ENCODE assay signal across 15 cellular contexts in the genomic region with DNA sequence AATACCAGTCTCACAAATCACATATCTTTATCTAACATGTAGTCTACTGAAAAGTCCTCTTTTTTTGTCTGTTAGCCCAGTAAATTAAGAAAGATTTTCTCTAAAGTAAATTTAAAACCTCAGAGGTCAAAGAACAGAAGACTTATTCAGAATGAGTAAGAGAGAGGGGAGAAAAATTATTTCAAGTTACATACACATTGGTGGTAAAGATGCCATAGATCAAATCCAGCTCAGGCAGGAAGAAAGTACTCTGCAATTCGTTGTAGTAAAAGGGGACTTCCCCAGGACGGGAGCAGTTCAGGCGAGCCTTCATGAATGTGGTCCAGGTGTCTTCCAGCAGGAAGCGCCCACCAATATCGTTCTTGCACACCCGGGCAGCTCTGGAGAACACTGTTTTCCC.
DNase-seq lines count a peak whose midpoint lies in the region; ATAC-seq and TF ChIP-seq lines count a peak whose summit lies in the region.
"Had no signal": no experiment of that assay in that cellular context is flagged by ENCODE, and none has a peak within 500 bp of the region (broad histone marks: within the 10 kb centered on the region; RNA-seq: fewer than 3 reads in every experiment).

No MANE protein-coding gene starts in this region.

- no peak for ATAC-seq in HG02571 (IDR thresholded peaks at IDR 0.05; ENCODE audit: unreplicated experiment)
- ATAC-seq: HCT116 had no signal

- H3K9ac ChIP-seq in fibroblast of lung (ENCODE audit: insufficient read depth, low read length) (no peak overlapping the region), mesenchymal stem cell (ENCODE audit: low read length) (no peak overlapping the region), smooth muscle cell (ENCODE audit: low read depth) (no peak overlapping the region)
- H3K9ac ChIP-seq: GM23248 had no signal

- no peak overlapping the region for H3K4ac ChIP-seq in mesenchymal stem cell (ENCODE audit: low read depth in 1 of 2, low read length in 2 of 2)

- TF ChIP-seq CTCF in HFFc6 (IDR thresholded peaks at IDR 0.05) (no peak), fibroblast of lung (conservative IDR thresholded peaks at IDR 0.05 in 1 of 2, IDR thresholded peaks at IDR 0.05 in 1 of 2; ENCODE audit: low read depth in 1 of 2, low read length in 2 of 2) (no peak), smooth muscle cell (IDR thresholded peaks at IDR 0.05; ENCODE audit: borderline replicate concordance, insufficient read depth, poor library complexity, severe bottlenecking) (no peak)

- peaks cover 28% of the 10 kb centered on the region for H3K36me3 Mint-ChIP-seq in HFFc6 (ENCODE audit: low read depth)
- H3K36me3 Mint-ChIP-seq: CD4-positive, alpha-beta memory T cell had no signal

- no peak overlapping the region for H2AK5ac ChIP-seq in mesenchymal stem cell (ENCODE audit: low read length, severe bottlenecking)

- H3K4me3 ChIP-seq in fibroblast of lung (replicated peaks in 1 of 4; ENCODE audit: control extremely low read depth in 1 of 4, insufficient read depth in 1 of 4, low read depth in 3 of 4, low read length in 4 of 4), result no peak overlapping the region
- no peak overlapping the region for H3K4me3 ChIP-seq in mesenchymal stem cell (ENCODE audit: insufficient read depth in 1 of 2, low read depth in 1 of 2, low read length in 2 of 2)
- no peak overlapping the region for H3K4me3 ChIP-seq in smooth muscle cell
- H3K4me3 ChIP-seq: GM23248 had no signal

- H3K4me1 Mint-ChIP-seq in HFFc6 (ENCODE audit: low read depth), result peaks cover 50% of the 10 kb centered on the region
- H3K4me1 Mint-ChIP-seq: CD4-positive, alpha-beta memory T cell had no signal

- no peak overlapping the region for H4K91ac ChIP-seq in mesenchymal stem cell (ENCODE audit: low read length)

- no peak overlapping the region for H2AFZ ChIP-seq in fibroblast of lung (ENCODE audit: low read length)
- no peak overlapping the region for H2AFZ ChIP-seq in mesenchymal stem cell (ENCODE audit: low read depth, low read length)
- no peak overlapping the region for H2AFZ ChIP-seq in smooth muscle cell (ENCODE audit: low read depth)
- H2AFZ ChIP-seq: GM23248 had no signal

- H2BK12ac ChIP-seq in mesenchymal stem cell (ENCODE audit: low read length in 2 of 2), result no peak overlapping the region

- H3K14ac ChIP-seq in mesenchymal stem cell (ENCODE audit: low read length in 2 of 2), result no peak overlapping the region

- H3F3A ChIP-seq in smooth muscle cell (ENCODE audit: low read depth), result no peaks in the 10 kb centered on the region

- H2BK5ac ChIP-seq in mesenchymal stem cell (ENCODE audit: low read depth, low read length, poor library complexity, severe bottlenecking), result no peak overlapping the region

- no peak overlapping the region for H3K23ac ChIP-seq in mesenchymal stem cell (ENCODE audit: low read length in 2 of 2)

- no peaks in the 10 kb centered on the region; the same call in 1 of the 2 replicates for H3K27me3 Mint-ChIP-seq in HFFc6 (ENCODE audit: insufficient read depth)
- H3K27me3 Mint-ChIP-seq: CD4-positive, alpha-beta memory T cell had no signal

- 74% methylated on average over 6 of the region's 6 CpGs for WGBS in mesenchymal stem cell
- WGBS in smooth muscle cell (ENCODE audit: low lambda C conversion rate), result 88% methylated on average over 6 of the region's 6 CpGs

- H3K9me3 Mint-ChIP-seq in HFFc6, result no peaks in the 10 kb centered on the region

- H3K27ac ChIP-seq in fibroblast of lung (ENCODE audit: insufficient read depth, low read length), result no peak overlapping the region
- H3K27ac ChIP-seq in mesenchymal stem cell (ENCODE audit: low read length, poor library complexity, severe bottlenecking), result no peak overlapping the region
- H3K27ac ChIP-seq in smooth muscle cell (ENCODE audit: low read depth), result no peak overlapping the region
- H3K27ac ChIP-seq: GM23248 had no signal

- H3K18ac ChIP-seq in mesenchymal stem cell (ENCODE audit: low read depth in 1 of 2, low read length in 2 of 2), result no peak overlapping the region

- H3K4me1 ChIP-seq in fibroblast of lung (ENCODE audit: control insufficient read depth, extremely low read depth, insufficient read depth, low read length) (peaks cover 8% of the 10 kb centered on the region), mesenchymal stem cell (ENCODE audit: control insufficient read depth, insufficient read depth, low read depth, low read length) (peaks cover 4% of the 10 kb centered on the region), smooth muscle cell (ENCODE audit: low read depth) (no peaks in the 10 kb centered on the region)

- no peak for DNase-seq in HFFc6
- peak; percentile 13 to 56 for DNase-seq in fibroblast of lung (ENCODE audit: low read depth in 2 of 2)
- DNase-seq in mesenchymal stem cell, result no peak
- DNase-seq in NCI-H2227 treated with DMSO at 0.1 percent for 48 hours (lab: John Stamatoyannopoulos, UW), result no peak
- DNase-seq in smooth muscle cell (lab: John Stamatoyannopoulos, UW; ENCODE audit: unreplicated experiment), result no peak
- DNase-seq: C1 segment of cervical spinal cord; Calu3; CD4-positive, alpha-beta memory T cell; COR-L47; DMS53; DMS79 treated with DMSO at 0.1 percent for 48 hours; GM23248; H7 had no signal

- H3K27me3 ChIP-seq in fibroblast of lung (ENCODE audit: control insufficient read depth, insufficient read depth, low read length) (no peaks in the 10 kb centered on the region), mesenchymal stem cell (ENCODE audit: control insufficient read depth in 1 of 2, insufficient read depth in 1 of 2, low read length in 2 of 2) (no peaks in the 10 kb centered on the region), smooth muscle cell (ENCODE audit: low read depth) (no peaks in the 10 kb centered on the region)

- H4K20me1 ChIP-seq in fibroblast of lung (ENCODE audit: control insufficient read depth, extremely low read depth, insufficient read depth, low read length) (no peaks in the 10 kb centered on the region), smooth muscle cell (ENCODE audit: low read depth) (peaks cover 6% of the 10 kb centered on the region)

- peak overlapping the region; percentile 21 for H4K8ac ChIP-seq in mesenchymal stem cell (ENCODE audit: low read length)

- peak overlapping the region; percentile 40; the same call in 1 of the 2 replicates for H3K27ac Mint-ChIP-seq in HFFc6
- H3K27ac Mint-ChIP-seq: CD4-positive, alpha-beta memory T cell had no signal

- H3K9me3 ChIP-seq in fibroblast of lung (ENCODE audit: control insufficient read depth, insufficient read depth, low read depth, low read length) (no peaks in the 10 kb centered on the region), mesenchymal stem cell (ENCODE audit: control insufficient read depth, low read length) (no peaks in the 10 kb centered on the region), smooth muscle cell (replicated peaks; ENCODE audit: low read depth) (no peaks in the 10 kb centered on the region)

- H3K36me3 ChIP-seq in fibroblast of lung (ENCODE audit: control insufficient read depth, insufficient read depth, low read length) (no peaks in the 10 kb centered on the region), mesenchymal stem cell (ENCODE audit: control insufficient read depth in 1 of 2, insufficient read depth in 2 of 2, low read depth in 1 of 2, low read length in 2 of 2) (peaks cover 0 to 2% of the 10 kb centered on the region in 2 experiments), smooth muscle cell (ENCODE audit: low read depth) (no peaks in the 10 kb centered on the region)

- H2BK15ac ChIP-seq in mesenchymal stem cell (ENCODE audit: low read depth, poor library complexity, severe bottlenecking), result no peak overlapping the region

- H3K4me3 Mint-ChIP-seq in HFFc6, result no peak overlapping the region
- H3K4me3 Mint-ChIP-seq: CD4-positive, alpha-beta memory T cell had no signal

- peaks cover 16% of the 10 kb centered on the region for H3K79me1 ChIP-seq in mesenchymal stem cell (replicated peaks; ENCODE audit: low read length, poor library complexity, severe bottlenecking)

- no peak overlapping the region for H2BK120ac ChIP-seq in mesenchymal stem cell (ENCODE audit: low read depth, low read length)

- H3K4me2 ChIP-seq in fibroblast of lung (ENCODE audit: extremely low read depth, insufficient read depth, low read length) (no peak overlapping the region), mesenchymal stem cell (ENCODE audit: low read length, poor library complexity, severe bottlenecking) (no peak overlapping the region), smooth muscle cell (no peak overlapping the region)

- no peaks in the 10 kb centered on the region for H3K79me2 ChIP-seq in fibroblast of lung (ENCODE audit: control insufficient read depth, insufficient read depth, low read length)
- no peaks in the 10 kb centered on the region for H3K79me2 ChIP-seq in smooth muscle cell (ENCODE audit: low read depth)

Comparison
In these comparisons a context has a peak if more than half of its experiments do, and no peak if none do; other contexts are left out.
1. DNase-seq: peak in fibroblast of lung (2 of 2); none in HFFc6 (single experiment), mesenchymal stem cell (single experiment), NCI-H2227 treated with DMSO at 0.1 percent for 48 hours (single experiment) and smooth muscle cell (single experiment).